In the genomic region with DNA sequence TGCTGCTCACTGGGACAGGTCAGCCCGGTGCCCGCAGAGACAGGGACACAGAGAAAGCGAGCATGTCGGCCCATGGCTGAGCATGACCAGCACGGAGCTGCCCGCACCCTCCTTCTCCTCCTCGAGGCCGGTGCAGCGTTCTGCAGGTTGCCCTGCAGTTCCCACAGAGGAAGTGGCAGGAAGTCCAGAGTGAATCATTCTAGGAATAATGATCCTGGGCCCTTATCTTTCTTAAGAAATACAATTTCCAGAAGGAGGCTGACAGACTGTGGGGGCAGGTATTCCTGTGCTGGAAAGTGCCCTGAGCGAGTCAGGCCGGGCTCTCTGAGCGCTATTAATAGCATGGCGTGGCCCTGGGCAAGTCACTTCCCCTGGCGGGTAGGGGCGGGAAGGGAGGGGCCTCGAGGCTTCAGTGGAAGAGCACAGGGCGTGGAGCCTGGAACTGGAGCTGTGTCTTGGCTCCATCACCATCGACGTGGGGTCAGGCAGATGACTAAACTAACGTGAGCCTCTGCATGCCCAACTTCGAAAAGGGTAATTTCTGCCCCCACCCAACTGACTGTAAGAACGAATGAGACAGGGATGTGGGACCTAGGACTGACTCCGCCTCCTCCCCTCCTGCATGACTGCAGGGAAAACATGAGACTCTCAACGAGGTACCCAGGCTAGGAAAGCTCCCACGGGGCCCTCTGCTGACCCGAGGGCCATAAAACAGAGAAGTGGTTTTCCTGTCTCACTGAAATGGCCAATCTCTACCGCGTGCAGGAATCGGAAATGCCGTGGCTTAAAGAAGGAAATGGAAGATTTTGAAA, we compare ENCODE assay signal across 9 cellular contexts. TPM values are rescaled to one million over a fixed set of nuclear protein-coding genes. Genes with fewer than 3 reads are reported as not detected.
DNase-seq lines count a peak whose midpoint lies in the region; FAIRE-seq and TF ChIP-seq lines count a peak whose summit lies in the region.
"Had no signal": no experiment of that assay in that cellular context is flagged by ENCODE, and none has a peak within 500 bp of the region (broad histone marks: within the 10 kb centered on the region; RNA-seq: fewer than 3 reads in every experiment).

No MANE protein-coding gene starts in this region.

- H3K27ac Mint-ChIP-seq in T-helper 1 cell treated with Interleukin-12 subunit alpha and Interleukin-12 subunit beta and Interleukin-4 antibody, amounts not matched to agents 30 μg/mL and 1 μg/mL, for 36 hours, result peak overlapping the region; percentile 66

- dilution Hi-C loops in mammary epithelial cell (cut with HindIII; ENCODE audit: low sequenced_read_pairs), result no loop called here

- TF ChIP-seq CTCF in mammary epithelial cell (conservative IDR thresholded peaks at IDR 0.05 in 1 of 2, IDR thresholded peaks at IDR 0.05 in 1 of 2; ENCODE audit: extremely low read depth in 1 of 2, insufficient read depth in 1 of 2, low read depth in 1 of 2, low read length in 2 of 2), result peak in 1 of 2 donors; percentile 13

- H3K4me1 ChIP-seq in ACC112 (ENCODE audit: control insufficient read depth, insufficient read depth, low read length, unreplicated experiment) (peaks cover 20% of the 10 kb centered on the region), mammary epithelial cell (ENCODE audit: insufficient read depth, low read length) (peaks cover 12% of the 10 kb centered on the region)

- intact Hi-C loops in mammary epithelial cell (cut with micrococcal nuclease), result no loop called here

- 0 out of 2 replicates have a peak, but pooled peaks have one; percentile 13 for TF ChIP-seq POLR2A in H54 (IDR thresholded peaks at IDR 0.05; ENCODE audit: low read depth, low read length)

- H4K20me1 ChIP-seq in mammary epithelial cell (ENCODE audit: insufficient read depth, low read length), result no peaks in the 10 kb centered on the region

- H3K9ac ChIP-seq in mammary epithelial cell (ENCODE audit: insufficient read depth, low read length), result no peak overlapping the region

- H2AFZ ChIP-seq in ACC112 (ENCODE audit: low read length, unreplicated experiment), result no peak overlapping the region
- H2AFZ ChIP-seq in mammary epithelial cell (ENCODE audit: low read depth, low read length), result no peak overlapping the region

- peaks cover 28% of the 10 kb centered on the region for H3K36me3 Mint-ChIP-seq in T-helper 1 cell treated with Interleukin-12 subunit alpha and Interleukin-12 subunit beta and Interleukin-4 antibody, amounts not matched to agents 30 μg/mL and 1 μg/mL, for 36 hours (ENCODE audit: low read depth)

- H3K27me3 ChIP-seq in ACC112 (ENCODE audit: insufficient read depth, low read length) (no peaks in the 10 kb centered on the region), mammary epithelial cell (ENCODE audit: insufficient read depth, low read length) (no peaks in the 10 kb centered on the region)

- H3K27me3 Mint-ChIP-seq in T-helper 1 cell treated with Interleukin-12 subunit alpha and Interleukin-12 subunit beta and Interleukin-4 antibody, amounts not matched to agents 30 μg/mL and 1 μg/mL, for 36 hours (ENCODE audit: low read depth), result no peaks in the 10 kb centered on the region

- BruUV-seq in mammary epithelial cell (replicated peaks; lab: Mats Ljungman, UMichigan), result no TSS peak

- no peaks in the 10 kb centered on the region for H3K9me3 Mint-ChIP-seq in T-helper 1 cell treated with Interleukin-12 subunit alpha and Interleukin-12 subunit beta and Interleukin-4 antibody, amounts not matched to agents 30 μg/mL and 1 μg/mL, for 36 hours

- H3K4me1 Mint-ChIP-seq in T-helper 1 cell treated with Interleukin-12 subunit alpha and Interleukin-12 subunit beta and Interleukin-4 antibody, amounts not matched to agents 30 μg/mL and 1 μg/mL, for 36 hours (ENCODE audit: low read depth), result peaks cover 17% of the 10 kb centered on the region

- no peaks in the 10 kb centered on the region for H3K9me3 ChIP-seq in mammary epithelial cell (replicated peaks; ENCODE audit: insufficient read depth, low read length)

- H3K4me3 ChIP-seq in ACC112 (ENCODE audit: low read depth, low read length), result peak overlapping the region; percentile 0; the same call in 1 of the 2 replicates
- no peak overlapping the region for H3K4me3 ChIP-seq in mammary epithelial cell (replicated peaks in 1 of 3; ENCODE audit: insufficient read depth in 1 of 3, low read depth in 2 of 3, low read length in 3 of 3)

- H3K36me3 ChIP-seq in ACC112 (ENCODE audit: insufficient read depth, low read length) (no peaks in the 10 kb centered on the region), mammary epithelial cell (ENCODE audit: insufficient read depth, low read length) (no peaks in the 10 kb centered on the region)

- H3K79me2 ChIP-seq in ACC112 (ENCODE audit: control insufficient read depth, insufficient read depth, low read length, unreplicated experiment), result peaks cover 23% of the 10 kb centered on the region
- H3K79me2 ChIP-seq in mammary epithelial cell (ENCODE audit: insufficient read depth, low read length), result no peaks in the 10 kb centered on the region

- H3K4me3 Mint-ChIP-seq in T-helper 1 cell treated with Interleukin-12 subunit alpha and Interleukin-12 subunit beta and Interleukin-4 antibody, amounts not matched to agents 30 μg/mL and 1 μg/mL, for 36 hours, result peak overlapping the region; percentile 59

- DNase-seq in H54 (ENCODE audit: insufficient read length, low spot score) (peak; percentile 95), mammary epithelial cell (peak; percentile 27), kidney tubule cell (ENCODE audit: low spot score) (peak; percentile 61), NCI-H1694 (lab: John Stamatoyannopoulos, UW) (no peak), putamen (ENCODE audit: low spot score) (no peak)
- DNase-seq in stimulated activated CD4-positive, alpha-beta T cell treated with anti-CD3 and anti-CD28 coated beads, TNF-alpha, amount 100 ng/mL, for 48 hours (ENCODE audit: low read depth in 3 of 3), result peak in 2 of 3 donors; percentile 52 to 69

- in situ Hi-C loops in mammary epithelial cell (cut with MboI; ENCODE audit: low sequenced_read_pairs in 2 of 2), result no loop called here

- FAIRE-seq in H54 (lab: Jason Lieb, UNC), result peak; percentile 50
- FAIRE-seq: colon had no signal

- H3K27ac ChIP-seq in ACC112 (ENCODE audit: low read depth, low read length) (peak overlapping the region; percentile 46), mammary epithelial cell (ENCODE audit: insufficient read depth, low read depth, low read length) (no peak overlapping the region)

- 68% methylated on average over 14 of the region's 30 CpGs for WGBS in mammary epithelial cell (ENCODE audit: low coverage, missing lambda C conversion rate)

- no peak overlapping the region for H3K4me2 ChIP-seq in mammary epithelial cell (ENCODE audit: insufficient read depth, low read depth, low read length)

- CTCF ChIA-PET in mammary epithelial cell (lab: Charles Lee; ENCODE audit: low non-redundant PET), result no interaction called here

RNA-seq across cellular contexts. Expression of a gene that starts 9.8 kb away (rescaled TPM):
- under 1 TPM in 1 of 2 donors, not detected in 1; 0.17 TPM for total RNA-seq in mammary epithelial cell
- 1.6 TPM for polyA plus RNA-seq in mammary epithelial cell
- polyA minus RNA-seq in mammary epithelial cell, result 0.26 TPM

RNA-seq across cellular contexts. Expression of a gene that starts 50.1 kb away (rescaled TPM):
- total RNA-seq in mammary epithelial cell, result 10 to 100 TPM; 12.7 to 37.7 TPM
- polyA plus RNA-seq in mammary epithelial cell, result 21.4 TPM
- polyA minus RNA-seq in mammary epithelial cell, result 11.7 TPM

RNA-seq across cellular contexts. Expression of a gene that starts 54.5 kb away (rescaled TPM):
- not detected for total RNA-seq in mammary epithelial cell
- not detected for polyA plus RNA-seq in mammary epithelial cell
- polyA minus RNA-seq in mammary epithelial cell, result not detected

Comparison
In these comparisons a context has a peak if more than half of its experiments do, and no peak if none do; other contexts are left out.
1. DNase-seq: peak in H54 (single experiment), mammary epithelial cell (single experiment), kidney tubule cell (single experiment) and stimulated activated CD4-positive, alpha-beta T cell treated with anti-CD3 and anti-CD28 coated beads, TNF-alpha, amount 100 ng/mL, for 48 hours (2 of 3); none in NCI-H1694 (single experiment) and putamen (single experiment).